Comparison of ENCODE assay signal across 8 cellular contexts in genomic region chr20:26010224-26010941, GRCh38.
A peak's percentile ranks its signal among the peaks of the same experiment; 100 is the strongest.
DNase-seq lines count a peak whose midpoint lies in the region; ATAC-seq, FAIRE-seq and TF ChIP-seq lines count a peak whose summit lies in the region.
"Not testable (repeated sequence)": the region's sequence is repeated elsewhere in the genome, so short reads cannot be mapped to it uniquely, and the experiment has no call there.

No MANE protein-coding gene starts in this region.

- peak overlapping the region; percentile 59 for H3K4me3 ChIP-seq in CD4-positive, CD25-positive, alpha-beta regulatory T cell (ENCODE audit: low read depth, low read length)
- H3K4me3 ChIP-seq in HUES48 (ENCODE audit: low read depth, low read length) (peak overlapping the region; percentile 88), astrocyte (ENCODE audit: insufficient read depth, low read depth, low read length) (peak overlapping the region; percentile 78), epithelial cell of proximal tubule (ENCODE audit: low read depth, low read length) (peak overlapping the region; percentile 56), left lung (peak overlapping the region; percentile 45 to 46), neutrophil (ENCODE audit: low read depth in 1 of 2, low read length in 1 of 2) (peak overlapping the region; percentile 18 to 34)

- H3K4me3 Mint-ChIP-seq in CD4-positive, CD25-positive, alpha-beta regulatory T cell, result peak overlapping the region; percentile 80 to 98 (median 94)
- peak overlapping the region; percentile 90 for H3K4me3 Mint-ChIP-seq in T-helper 2 cell treated with Interferon-gamma antibody and Interleukin-4, amounts not matched to agents 5 μg/mL and 100 μg/mL, for 36 hours
- peak overlapping the region; percentile 97 for H3K4me3 Mint-ChIP-seq in astrocyte (ENCODE audit: unreplicated experiment)

- peaks cover 0 to 11% (median 10%) of the 10 kb centered on the region in 4 donors for H3K4me1 Mint-ChIP-seq in CD4-positive, CD25-positive, alpha-beta regulatory T cell
- not testable (repeated sequence) for H3K4me1 Mint-ChIP-seq in T-helper 2 cell treated with Interferon-gamma antibody and Interleukin-4, amounts not matched to agents 5 μg/mL and 100 μg/mL, for 36 hours (ENCODE audit: low read depth); astrocyte (ENCODE audit: low read depth, unreplicated experiment)

- peak overlapping the region; percentile 78 for H2AFZ ChIP-seq in astrocyte (ENCODE audit: low read depth, low read length)

- not testable (repeated sequence) for H3K36me3 Mint-ChIP-seq in CD4-positive, CD25-positive, alpha-beta regulatory T cell; T-helper 2 cell treated with Interferon-gamma antibody and Interleukin-4, amounts not matched to agents 5 μg/mL and 100 μg/mL, for 36 hours (ENCODE audit: low read depth); astrocyte (ENCODE audit: low read depth, unreplicated experiment)

- not testable (repeated sequence) for H3K27me3 Mint-ChIP-seq in CD4-positive, CD25-positive, alpha-beta regulatory T cell; T-helper 2 cell treated with Interferon-gamma antibody and Interleukin-4, amounts not matched to agents 5 μg/mL and 100 μg/mL, for 36 hours (ENCODE audit: low read depth); astrocyte (ENCODE audit: low read depth, unreplicated experiment)

- not testable (repeated sequence) for H3K27me3 ChIP-seq in CD4-positive, CD25-positive, alpha-beta regulatory T cell (ENCODE audit: control insufficient read depth, insufficient read depth, low read length); HUES48 (ENCODE audit: control insufficient read depth, insufficient read depth, low read length); astrocyte (ENCODE audit: insufficient read depth, low read length); left lung; neutrophil

- peak overlapping the region; percentile 95 for H3K9ac ChIP-seq in HUES48 (ENCODE audit: low read depth, low read length)
- peak overlapping the region; percentile 97 for H3K9ac ChIP-seq in astrocyte (ENCODE audit: low read length)

- not testable (repeated sequence) for H3K36me3 ChIP-seq in CD4-positive, CD25-positive, alpha-beta regulatory T cell (ENCODE audit: control insufficient read depth, insufficient read depth, low read length); HUES48 (ENCODE audit: control insufficient read depth, insufficient read depth, low read length); astrocyte (ENCODE audit: insufficient read depth, low read length); left lung; neutrophil

- not testable (repeated sequence) for H3K9me3 ChIP-seq in CD4-positive, CD25-positive, alpha-beta regulatory T cell (ENCODE audit: control insufficient read depth in 2 of 2, low read length in 2 of 2); HUES48 (ENCODE audit: control insufficient read depth, insufficient read depth, low read length); astrocyte (ENCODE audit: insufficient read depth, low read depth, low read length); left lung; neutrophil

- not testable (repeated sequence) for H3K9me3 Mint-ChIP-seq in CD4-positive, CD25-positive, alpha-beta regulatory T cell; T-helper 2 cell treated with Interferon-gamma antibody and Interleukin-4, amounts not matched to agents 5 μg/mL and 100 μg/mL, for 36 hours; astrocyte (ENCODE audit: unreplicated experiment)

- H3K4me2 ChIP-seq in astrocyte (ENCODE audit: low read length), result peak overlapping the region; percentile 93

- not testable (repeated sequence) for H3K79me2 ChIP-seq in astrocyte (ENCODE audit: insufficient read depth, low read length)

- not testable (repeated sequence) for TF ChIP-seq CTCF in astrocyte (IDR thresholded peaks at IDR 0.05; ENCODE audit: insufficient read depth, low read depth, low read length); epithelial cell of proximal tubule (conservative IDR thresholded peaks at IDR 0.05; ENCODE audit: low read depth, low read length); left lung (IDR thresholded peaks at IDR 0.05); neutrophil (IDR thresholded peaks at IDR 0.05)

- not testable (repeated sequence) for H3K27ac ChIP-seq in CD4-positive, CD25-positive, alpha-beta regulatory T cell (ENCODE audit: insufficient read depth, low read length, poor library complexity, severe bottlenecking); neutrophil
- H3K27ac ChIP-seq in HUES48 (ENCODE audit: low read depth, low read length) (peak overlapping the region; percentile 72), astrocyte (ENCODE audit: low read depth, low read length) (peak overlapping the region; percentile 86), left lung (peak overlapping the region; percentile 82 to 87)

- not testable (repeated sequence) for DNase-seq in CD4-positive, CD25-positive, alpha-beta regulatory T cell; T-helper 2 cell treated with Interferon-gamma antibody and Interleukin-4, amounts not matched to agents 5 μg/mL and 100 μg/mL, for 36 hours (ENCODE audit: low spot score); epithelial cell of proximal tubule (ENCODE audit: low read depth); left lung
- peak; percentile 24 for DNase-seq in astrocyte (ENCODE audit: low read depth)
- peak; percentile 35 for DNase-seq in superior temporal gyrus (ENCODE audit: extremely low spot score)

- H4K20me1 ChIP-seq in astrocyte (ENCODE audit: insufficient read depth, low read length), result not testable (repeated sequence)

- H3K27ac Mint-ChIP-seq in CD4-positive, CD25-positive, alpha-beta regulatory T cell, result peak overlapping the region in 2 of 3 donors; percentile 79 to 95
- H3K27ac Mint-ChIP-seq in T-helper 2 cell treated with Interferon-gamma antibody and Interleukin-4, amounts not matched to agents 5 μg/mL and 100 μg/mL, for 36 hours, result peak overlapping the region; percentile 83
- H3K27ac Mint-ChIP-seq in astrocyte (ENCODE audit: unreplicated experiment), result peak overlapping the region; percentile 99

- H3K4me1 ChIP-seq in CD4-positive, CD25-positive, alpha-beta regulatory T cell (ENCODE audit: control insufficient read depth, insufficient read depth, low read length, poor library complexity, severe bottlenecking); HUES48 (ENCODE audit: control insufficient read depth, insufficient read depth, low read length); astrocyte (ENCODE audit: insufficient read depth, low read length); left lung; neutrophil (ENCODE audit: control insufficient read depth in 1 of 2, insufficient read depth in 1 of 2, low read depth in 1 of 2, low read length in 1 of 2): not testable (repeated sequence)

- intact Hi-C loops in left lung (cut with DNase I), result not testable (repeated sequence)

- FAIRE-seq in astrocyte (lab: Jason Lieb, UNC), result not testable (repeated sequence)

- ATAC-seq in CD4-positive, CD25-positive, alpha-beta regulatory T cell (ENCODE audit: low read depth in 2 of 2); left lung: not testable (repeated sequence)

Comparison
In these comparisons a context has a peak if more than half of its experiments do, and no peak if none do; other contexts are left out.
1. H3K4me3 ChIP-seq: peak in every context shown above with its lines; median percentile 88 in HUES48; 78 in astrocyte; 59 in CD4-positive, CD25-positive, alpha-beta regulatory T cell; 56 in epithelial cell of proximal tubule; 46 in left lung; 26 in neutrophil.